In genomic region chr15:88949734-88950400, GRCh38 we compare ENCODE assay signal across 15 cellular contexts. TPM values are rescaled to one million over a fixed set of nuclear protein-coding genes. Genes with fewer than 3 reads are reported as not detected.
DNase-seq lines count a peak whose midpoint lies in the region; ATAC-seq and TF ChIP-seq lines count a peak whose summit lies in the region.
"Had no signal": no experiment of that assay in that cellular context is flagged by ENCODE, and none has a peak within 500 bp of the region (broad histone marks: within the 10 kb centered on the region; RNA-seq: fewer than 3 reads in every experiment).

No MANE protein-coding gene starts in this region.

- ATAC-seq in GM18907 (IDR thresholded peaks at IDR 0.05; ENCODE audit: unreplicated experiment): peak; percentile 76
- ATAC-seq in GM21619 (IDR thresholded peaks at IDR 0.05; ENCODE audit: unreplicated experiment): peak; percentile 77
- peak; percentile 63 for ATAC-seq in HG03095 (IDR thresholded peaks at IDR 0.05; ENCODE audit: unreplicated experiment)
- ATAC-seq: K562 had no signal

- WGBS in esophagus muscularis mucosa: 86% methylated on average over 5 of the region's 5 CpGs

- H3K27ac ChIP-seq in esophagus muscularis mucosa (replicated peaks in 1 of 4): no peak overlapping the region
- no peak overlapping the region for H3K27ac ChIP-seq in Peyer's patch
- H3K27ac ChIP-seq: GM23248 had no signal

- H3K4me1 ChIP-seq in esophagus muscularis mucosa (peaks cover 0 to 3% (median 0%) of the 10 kb centered on the region in 4 donors), Peyer's patch (no peaks in the 10 kb centered on the region)

- H3K36me3 ChIP-seq in esophagus muscularis mucosa: no peaks in the 10 kb centered on the region
- H3K36me3 ChIP-seq in Peyer's patch: no peaks in the 10 kb centered on the region

- TF ChIP-seq CTCF in esophagus muscularis mucosa (IDR thresholded peaks at IDR 0.05) (no peak), Peyer's patch (IDR thresholded peaks at IDR 0.05) (no peak)

- intact Hi-C loops in esophagus muscularis mucosa (cut with DNase I): no loop called here

- TF ChIP-seq EP300 in esophagus muscularis mucosa (IDR thresholded peaks at IDR 0.05): no peak

- TF ChIP-seq POLR2A in esophagus muscularis mucosa (IDR thresholded peaks at IDR 0.05; ENCODE audit: low read depth) (no peak), Peyer's patch (IDR thresholded peaks at IDR 0.05) (no peak)

- peak; percentile 8 for DNase-seq in esophagus muscularis mucosa (ENCODE audit: extremely low spot score)
- no peak for DNase-seq in iPS-NIHi11 (ENCODE audit: low spot score)
- no peak for DNase-seq in Kasumi-1 (lab: John Stamatoyannopoulos, UW)
- no peak for DNase-seq in ureter (ENCODE audit: low spot score)
- DNase-seq in Peyer's patch: no peak
- DNase-seq: amniotic stem cell; GM23248; NCI-H1092 treated with DMSO at 0.1 percent for 48 hours; NCI-H524 treated with DMSO at 0.1 percent for 48 hours; OCI-M1; stimulated activated CD4-positive, alpha-beta T cell treated with anti-CD3 and anti-CD28 coated beads, Interleukin-2, amount 100 ng/mL, for 48 hours had no signal

- H3K27me3 ChIP-seq in esophagus muscularis mucosa (no peaks in the 10 kb centered on the region), Peyer's patch (no peaks in the 10 kb centered on the region)

- no peaks in the 10 kb centered on the region for H3K9me3 ChIP-seq in esophagus muscularis mucosa
- H3K9me3 ChIP-seq in Peyer's patch: no peaks in the 10 kb centered on the region

- no peak overlapping the region for H3K4me3 ChIP-seq in esophagus muscularis mucosa
- H3K4me3 ChIP-seq in Peyer's patch: no peak overlapping the region
- H3K4me3 ChIP-seq: GM23248, K562 had no signal

RNA-seq across cellular contexts. Expression of gene MFGE8, which starts 36.7 kb away (rescaled TPM):
- total RNA-seq in esophagus muscularis mucosa (100 to 1,000 TPM; 355 to 614 (median 564) TPM), ureter (165 TPM), Peyer's patch (100 to 1,000 TPM in 1 of 4 donors, 10 to 100 TPM in 3; 51.8 to 156 (median 78.3) TPM)

RNA-seq across cellular contexts. Expression of gene HAPLN3, which starts 54.5 kb away (rescaled TPM):
- total RNA-seq in esophagus muscularis mucosa: 10 to 100 TPM in 2 of 4 donors, 1 to 10 TPM in 2; 5.0 to 13.4 (median 9.9) TPM
- total RNA-seq in ureter: 8.5 TPM
- 10 to 100 TPM in 1 of 4 donors, 1 to 10 TPM in 3; 3.7 to 21.5 (median 5.6) TPM for total RNA-seq in Peyer's patch
